Comparison of ENCODE assay signal across 29 cellular contexts in the genomic region with DNA sequence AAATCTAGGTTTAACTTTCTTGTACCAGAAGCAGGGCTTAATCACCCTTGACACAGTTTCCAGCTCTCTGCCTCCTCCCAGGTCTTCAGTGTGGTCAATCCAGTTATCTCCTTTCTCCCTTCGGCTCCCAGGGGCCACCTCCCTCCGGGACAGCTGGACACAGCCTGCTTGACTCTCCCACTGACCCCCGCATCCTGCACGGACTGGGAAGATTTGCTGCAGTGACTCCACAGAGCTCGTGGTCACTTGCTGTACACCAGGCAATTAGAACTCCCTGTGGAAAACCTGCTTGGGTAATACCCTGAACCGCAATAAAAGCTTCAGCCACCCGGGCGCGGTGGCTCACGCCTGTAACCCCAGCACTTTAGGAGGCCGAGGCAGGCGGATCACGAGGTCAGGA.
"Had no signal": no experiment of that assay in that cellular context is flagged by ENCODE, and none has a peak within 500 bp of the region (broad histone marks: within the 10 kb centered on the region; RNA-seq: fewer than 3 reads in every experiment).

No MANE protein-coding gene starts in this region.

- H3K36me3 ChIP-seq: heart right ventricle, left lung, lower lobe of right lung, sigmoid colon, uterus had no signal

- H3K27ac ChIP-seq: coronary artery, dorsolateral prefrontal cortex, foreskin keratinocyte, heart right ventricle, left lung, lower lobe of right lung, sigmoid colon, uterus had no signal

- H3K4me3 ChIP-seq: body of pancreas, coronary artery, dorsolateral prefrontal cortex, heart right ventricle, left lung, lower lobe of right lung, mucosa of descending colon, sigmoid colon, uterus had no signal

- H3K27ac Mint-ChIP-seq: activated B cell treated with CpG ODN at 0.5 μM for 24 hours; activated CD8-positive, alpha-beta memory T cell treated with anti-CD3 and anti-CD28 coated beads, Interleukin-2, amount 10 ng/mL, durations not matched to agents 7 days and 5 days; activated CD8-positive, alpha-beta T cell treated with anti-CD3 and anti-CD28 coated beads, Interleukin-2, amount 10 ng/mL, durations not matched to agents 7 days and 5 days; activated naive CD8-positive, alpha-beta T cell; activated T-cell treated with anti-CD3 and anti-CD28 coated beads, Interleukin-2, amount 50 U/mL, for 72 hours; effector memory CD8-positive, alpha-beta T cell; nephron; T-helper 2 cell treated with Interferon-gamma antibody and Interleukin-4, amounts not matched to agents 5 μg/mL and 100 μg/mL, for 36 hours; type B pancreatic cell had no signal

- H3K27me3 Mint-ChIP-seq: type B pancreatic cell had no signal

- H3K4me1 ChIP-seq: foreskin keratinocyte, left lung, lower lobe of right lung, sigmoid colon had no signal

- H3K27me3 ChIP-seq: body of pancreas, foreskin keratinocyte, heart right ventricle, left lung, sigmoid colon, uterus had no signal

- H3K9me3 ChIP-seq: body of pancreas, left lung, mucosa of descending colon, uterus had no signal

- ATAC-seq: activated CD8-positive, alpha-beta memory T cell treated with anti-CD3 and anti-CD28 coated beads, Interleukin-2, amount 10 ng/mL, durations not matched to agents 7 days and 5 days; activated CD8-positive, alpha-beta T cell treated with anti-CD3 and anti-CD28 coated beads, Interleukin-2, amount 10 ng/mL, durations not matched to agents 7 days and 5 days; activated T-cell treated with anti-CD3 and anti-CD28 coated beads, Interleukin-2, amount 50 U/mL, for 72 hours; effector memory CD8-positive, alpha-beta T cell; foreskin keratinocyte; mucosa of descending colon; stimulated activated naive CD8-positive, alpha-beta T cell treated with anti-CD3 and anti-CD28 coated beads, Interleukin-15, Interleukin-2, amounts not matched to agents 100 U/mL and 50 U/mL, for 24 hours had no signal

- DNase-seq: activated B cell treated with CpG ODN at 0.5 μM for 24 hours; activated CD4-positive, alpha-beta T cell treated with anti-CD3 and anti-CD28 coated beads, Interleukin-2, amount 50 U/mL, for 1 hour; activated CD8-positive, alpha-beta memory T cell treated with anti-CD3 and anti-CD28 coated beads, Interleukin-2, amount 10 ng/mL, durations not matched to agents 7 days and 5 days; activated CD8-positive, alpha-beta T cell treated with anti-CD3 and anti-CD28 coated beads, Interleukin-2, amount 10 ng/mL, durations not matched to agents 7 days and 5 days; activated naive CD4-positive, alpha-beta T cell; activated T-cell treated with anti-CD3 and anti-CD28 coated beads, Interleukin-2, amount 50 U/mL, for 72 hours; aorta; dorsolateral prefrontal cortex; effector memory CD8-positive, alpha-beta T cell; erythroblast; foreskin keratinocyte; heart right ventricle; kidney glomerular epithelial cell; left lung; lower lobe of right lung; mesendoderm; mucosa of descending colon; nucleus accumbens; sigmoid colon; stimulated activated CD4-positive, alpha-beta T cell treated with anti-CD3 and anti-CD28 coated beads, Interleukin-15, amount 100 ng/mL, for 24 hours; stimulated activated naive CD8-positive, alpha-beta T cell treated with anti-CD3 and anti-CD28 coated beads, Interleukin-15, Interleukin-2, amounts not matched to agents 100 U/mL and 50 U/mL, for 24 hours; T-helper 1 cell; uterus had no signal

- H3K4me1 Mint-ChIP-seq: activated B cell treated with CpG ODN at 0.5 μM for 24 hours had no signal

- H3K4me3 Mint-ChIP-seq: activated B cell treated with CpG ODN at 0.5 μM for 24 hours; activated CD8-positive, alpha-beta memory T cell treated with anti-CD3 and anti-CD28 coated beads, Interleukin-2, amount 10 ng/mL, durations not matched to agents 7 days and 5 days; activated CD8-positive, alpha-beta T cell treated with anti-CD3 and anti-CD28 coated beads, Interleukin-2, amount 10 ng/mL, durations not matched to agents 7 days and 5 days; activated naive CD8-positive, alpha-beta T cell; activated T-cell treated with anti-CD3 and anti-CD28 coated beads, Interleukin-2, amount 50 U/mL, for 72 hours; effector memory CD8-positive, alpha-beta T cell; nephron; T-helper 2 cell treated with Interferon-gamma antibody and Interleukin-4, amounts not matched to agents 5 μg/mL and 100 μg/mL, for 36 hours; type B pancreatic cell had no signal

- H3K9me3 Mint-ChIP-seq: activated B cell treated with CpG ODN at 0.5 μM for 24 hours had no signal

- H3K36me3 Mint-ChIP-seq: activated CD8-positive, alpha-beta memory T cell treated with anti-CD3 and anti-CD28 coated beads, Interleukin-2, amount 10 ng/mL, durations not matched to agents 7 days and 5 days; activated naive CD8-positive, alpha-beta T cell had no signal
